Comparison of ENCODE assay signal across 1 cellular context in genomic region chr20:23873370-23874015, GRCh38.
TF ChIP-seq lines count a peak whose summit lies in the region.

No MANE protein-coding gene starts in this region.

TF ChIP-seq in H1, 55 proteins besides CTCF, POLR2A, EP300 and RAD21:
- TF ChIP-seq CREB1 (IDR thresholded peaks at IDR 0.05) (no peak), EZH2 (IDR thresholded peaks at IDR 0.05; ENCODE audit: low read depth, low read length, severe bottlenecking) (no peak)
TF ChIP-seq in H1: peak in this region for 0.
